8 cellular contexts compared by ENCODE assay signal in genomic region chr9:93682155-93682968, GRCh38.
DNase-seq lines count a peak whose midpoint lies in the region; ATAC-seq and TF ChIP-seq lines count a peak whose summit lies in the region.

No MANE protein-coding gene starts in this region.

- peak; percentile 56 for ATAC-seq in GM21515 (IDR thresholded peaks at IDR 0.05; ENCODE audit: unreplicated experiment)

- no peak overlapping the region for H3K27ac Mint-ChIP-seq in activated CD4-positive, alpha-beta memory T cell treated with anti-CD3 and anti-CD28 coated beads for 36 hours
- peak overlapping the region; percentile 19 for H3K27ac Mint-ChIP-seq in endodermal cell

- no peaks in the 10 kb centered on the region for H3K36me3 ChIP-seq in endodermal cell (ENCODE audit: control insufficient read depth, insufficient read depth, low read length)

- intact Hi-C loops in activated CD4-positive, alpha-beta memory T cell treated with anti-CD3 and anti-CD28 coated beads for 36 hours (cut with micrococcal nuclease) = loop anchor here (1.0 to 5.0 kb wide), 4 partner anchors 265 to 530 kb away; no protein-coding TSS in a partner anchor

- H3K9ac ChIP-seq in endodermal cell (ENCODE audit: extremely low read depth, low read length, poor library complexity, severe bottlenecking) = no peak overlapping the region

- H3K27me3 ChIP-seq in endodermal cell (ENCODE audit: control insufficient read depth, insufficient read depth, low read length, poor library complexity, severe bottlenecking) = no peaks in the 10 kb centered on the region

- H3K4me3 ChIP-seq in endodermal cell (ENCODE audit: low read length) = no peak overlapping the region

- WGBS in endodermal cell (ENCODE audit: insufficient coverage in 1 of 2, insufficient read length in 1 of 2), 2 experiments = 62 to 70% methylated on average over 9 to 19 of the region's 19 CpGs

- H3K9me3 Mint-ChIP-seq in activated CD4-positive, alpha-beta memory T cell treated with anti-CD3 and anti-CD28 coated beads for 36 hours = no peaks in the 10 kb centered on the region
- no peaks in the 10 kb centered on the region for H3K9me3 Mint-ChIP-seq in endodermal cell

- no peaks in the 10 kb centered on the region for H3K9me3 ChIP-seq in endodermal cell (ENCODE audit: control insufficient read depth, low read length)

- no peaks in the 10 kb centered on the region for H3K4me1 ChIP-seq in endodermal cell (ENCODE audit: control insufficient read depth, insufficient read depth, low read length)

- peaks cover 6% of the 10 kb centered on the region for H3K27me3 Mint-ChIP-seq in activated CD4-positive, alpha-beta memory T cell treated with anti-CD3 and anti-CD28 coated beads for 36 hours
- no peaks in the 10 kb centered on the region for H3K27me3 Mint-ChIP-seq in endodermal cell (ENCODE audit: insufficient read depth)

- H3K36me3 Mint-ChIP-seq in activated CD4-positive, alpha-beta memory T cell treated with anti-CD3 and anti-CD28 coated beads for 36 hours = peaks cover 6% of the 10 kb centered on the region
- peaks cover 9% of the 10 kb centered on the region for H3K36me3 Mint-ChIP-seq in endodermal cell (ENCODE audit: low read depth)

- CTCF ChIA-PET in activated CD4-positive, alpha-beta memory T cell treated with anti-CD3 and anti-CD28 coated beads for 36 hours (lab: Charles Lee) = interaction anchor here (0.9 to 4.3 kb wide), 12 partner anchors 9 to 531 kb away, joined by 3 to 40 read pairs (median 4); no protein-coding TSS in a partner anchor

- POLR2A ChIA-PET in activated CD4-positive, alpha-beta memory T cell treated with anti-CD3 and anti-CD28 coated beads for 36 hours (lab: Charles Lee) = no interaction called here

- no peak overlapping the region for H3K27ac ChIP-seq in endodermal cell (ENCODE audit: low read depth, low read length)

- TF ChIP-seq CTCF in endodermal cell (conservative IDR thresholded peaks at IDR 0.05) = peak; percentile 84

- no peaks in the 10 kb centered on the region for H3K4me1 Mint-ChIP-seq in activated CD4-positive, alpha-beta memory T cell treated with anti-CD3 and anti-CD28 coated beads for 36 hours (ENCODE audit: low read depth)
- peaks cover 4% of the 10 kb centered on the region for H3K4me1 Mint-ChIP-seq in endodermal cell

- DNase-seq in Ammon's horn (ENCODE audit: low spot score) (peak; percentile 36), NCI-H2227 treated with DMSO at 0.1 percent for 48 hours (lab: John Stamatoyannopoulos, UW) (peak; percentile 18), endodermal cell (peak; percentile 98), mesenteric fat pad (ENCODE audit: low spot score) (peak; percentile 88)
- peak; percentile 76 for DNase-seq in activated CD4-positive, alpha-beta memory T cell treated with anti-CD3 and anti-CD28 coated beads for 36 hours
- peak; percentile 25 to 48 for DNase-seq in stimulated activated CD8-positive, alpha-beta memory T cell treated with anti-CD3 and anti-CD28 coated beads, Interleukin-7, amount 100 ng/mL, for 48 hours (ENCODE audit: extremely low read depth in 1 of 2, low read depth in 1 of 2)
- DNase-seq in NK-92 treated with Interleukin-12 subunit alpha and Interleukin-12 subunit beta, amount 100 ng/mL, for 24 hours (lab: John Stamatoyannopoulos, UW) = no peak

- H3K4me3 Mint-ChIP-seq in activated CD4-positive, alpha-beta memory T cell treated with anti-CD3 and anti-CD28 coated beads for 36 hours = no peak overlapping the region
- H3K4me3 Mint-ChIP-seq in endodermal cell = no peak overlapping the region
